In the genomic region with DNA sequence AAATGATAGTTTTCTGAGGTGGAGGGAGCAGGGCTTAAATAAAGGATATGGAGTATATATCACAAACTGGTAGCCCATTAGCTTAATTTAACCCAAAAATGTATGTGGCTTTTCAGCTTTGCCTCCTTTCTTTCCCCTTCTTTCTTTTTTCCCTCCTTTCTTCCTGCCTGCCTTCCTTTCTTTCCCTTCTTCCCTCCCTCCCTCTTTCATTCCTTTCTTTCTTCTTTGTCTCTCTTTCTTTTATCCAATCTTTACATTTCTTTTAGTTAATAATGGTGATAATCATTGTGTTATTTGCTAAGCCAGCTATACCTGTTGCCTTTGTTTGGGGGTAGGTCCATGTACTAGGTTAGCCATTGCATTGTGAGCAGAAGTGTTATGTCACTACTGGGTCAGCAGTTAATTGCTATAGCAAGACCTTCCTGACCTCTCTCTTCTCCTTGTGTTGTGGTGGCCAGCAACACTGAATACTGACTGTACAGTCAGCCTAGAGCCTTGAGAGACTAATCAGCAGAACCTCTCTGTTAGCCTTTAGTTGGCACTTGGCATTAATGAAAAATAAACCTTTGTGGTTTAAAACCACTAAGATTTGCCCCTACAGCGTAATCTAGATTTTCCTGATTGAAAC, we compare ENCODE assay signal across 18 cellular contexts. TPM values are rescaled to one million over a fixed set of nuclear protein-coding genes. Genes with fewer than 3 reads are reported as not detected.
DNase-seq lines count a peak whose midpoint lies in the region; ATAC-seq and TF ChIP-seq lines count a peak whose summit lies in the region.
"Had no signal": no experiment of that assay in that cellular context is flagged by ENCODE, and none has a peak within 500 bp of the region (broad histone marks: within the 10 kb centered on the region; RNA-seq: fewer than 3 reads in every experiment).

No MANE protein-coding gene starts in this region.

- peaks cover 74% of the 10 kb centered on the region for H3K79me2 ChIP-seq in osteoblast (ENCODE audit: insufficient read depth, low read length)

- H3K27me3 ChIP-seq in heart left ventricle = no peaks in the 10 kb centered on the region
- no peaks in the 10 kb centered on the region for H3K27me3 ChIP-seq in osteoblast (ENCODE audit: insufficient read depth, low read length)
- H3K27me3 ChIP-seq: neutrophil had no signal

- no peak overlapping the region for H3K4me3 ChIP-seq in heart left ventricle
- H3K4me3 ChIP-seq in osteoblast (ENCODE audit: insufficient read depth, low read length) = no peak overlapping the region
- H3K4me3 ChIP-seq: coronary artery, PC-9 had no signal

- H3K27me3 Mint-ChIP-seq in activated T-helper 2 cell treated with anti-CD3 and anti-CD28 coated beads, Interferon-gamma antibody, Interleukin-2, Interleukin-4, amounts not matched to agents 10 μg/mL and 5 μg/mL and 100 μg/mL, durations not matched to agents 14 hours and 24 hours and 36 hours (ENCODE audit: low read depth) = no peaks in the 10 kb centered on the region
- H3K27me3 Mint-ChIP-seq: activated CD8-positive, alpha-beta T cell treated with anti-CD3 and anti-CD28 coated beads for 36 hours; B cell had no signal

- H3K36me3 ChIP-seq in heart left ventricle (peaks cover 0 to 35% (median 30%) of the 10 kb centered on the region in 9 donors), osteoblast (ENCODE audit: insufficient read depth, low read length) (peaks cover 23% of the 10 kb centered on the region)
- H3K36me3 ChIP-seq: neutrophil had no signal

- intact Hi-C loops in heart left ventricle (cut with DNase I) = loop anchor here in 6 of 10 donors (10.0 kb wide), 7 partner anchors 128 to 602 kb away; a partner anchor contains a TSS
- intact Hi-C loops in activated T-helper 2 cell treated with anti-CD3 and anti-CD28 coated beads, Interferon-gamma antibody, Interleukin-2, Interleukin-4, amounts not matched to agents 10 μg/mL and 5 μg/mL and 100 μg/mL, durations not matched to agents 14 hours and 24 hours and 36 hours (cut with micrococcal nuclease) = no loop called here

- H3K4me3 Mint-ChIP-seq in activated T-helper 2 cell treated with anti-CD3 and anti-CD28 coated beads, Interferon-gamma antibody, Interleukin-2, Interleukin-4, amounts not matched to agents 10 μg/mL and 5 μg/mL and 100 μg/mL, durations not matched to agents 14 hours and 24 hours and 36 hours (ENCODE audit: low read depth) = no peak overlapping the region
- H3K4me3 Mint-ChIP-seq: activated CD8-positive, alpha-beta T cell treated with anti-CD3 and anti-CD28 coated beads for 36 hours; B cell had no signal

- peak overlapping the region; percentile 58 for H3K4me2 ChIP-seq in osteoblast (ENCODE audit: insufficient read depth, low read length)
- H3K4me2 ChIP-seq: PC-9 had no signal

- peak; percentile 55 to 66 (median 60) for ATAC-seq in heart left ventricle
- ATAC-seq: activated CD8-positive, alpha-beta T cell treated with anti-CD3 and anti-CD28 coated beads for 36 hours had no signal

- TF ChIP-seq CTCF in heart left ventricle (IDR thresholded peaks at IDR 0.05) = no peak
- no peak for TF ChIP-seq CTCF in osteoblast (IDR thresholded peaks at IDR 0.05; ENCODE audit: extremely low read depth, low read depth, low read length)

- peaks cover 7% of the 10 kb centered on the region for H3K4me1 Mint-ChIP-seq in activated T-helper 2 cell treated with anti-CD3 and anti-CD28 coated beads, Interferon-gamma antibody, Interleukin-2, Interleukin-4, amounts not matched to agents 10 μg/mL and 5 μg/mL and 100 μg/mL, durations not matched to agents 14 hours and 24 hours and 36 hours (ENCODE audit: low read depth)

- 92 to 99% (median 94%) methylated on average over 1 of the region's 1 CpG for WGBS in heart left ventricle, 4 donors

- H3K4me1 ChIP-seq in heart left ventricle (peaks cover 0 to 43% (median 30%) of the 10 kb centered on the region in 12 donors), osteoblast (ENCODE audit: insufficient read depth, low read length) (peaks cover 38% of the 10 kb centered on the region)

- H3K9me3 Mint-ChIP-seq in activated T-helper 2 cell treated with anti-CD3 and anti-CD28 coated beads, Interferon-gamma antibody, Interleukin-2, Interleukin-4, amounts not matched to agents 10 μg/mL and 5 μg/mL and 100 μg/mL, durations not matched to agents 14 hours and 24 hours and 36 hours = no peaks in the 10 kb centered on the region
- H3K9me3 Mint-ChIP-seq: activated CD8-positive, alpha-beta T cell treated with anti-CD3 and anti-CD28 coated beads for 36 hours had no signal

- H4K20me1 ChIP-seq in osteoblast (ENCODE audit: insufficient read depth, low read length) = no peaks in the 10 kb centered on the region

- H2AFZ ChIP-seq in osteoblast (ENCODE audit: low read length) = no peak overlapping the region
- H2AFZ ChIP-seq: PC-9 had no signal

- H3K9me3 ChIP-seq in heart left ventricle (no peaks in the 10 kb centered on the region), osteoblast (ENCODE audit: low read depth, low read length) (no peaks in the 10 kb centered on the region)
- H3K9me3 ChIP-seq: neutrophil had no signal

- peak; percentile 41 for DNase-seq in HCEC 1CT
- DNase-seq in amniotic epithelial cell (ENCODE audit: low read depth) = peak; percentile 26
- no peak for DNase-seq in heart left ventricle
- DNase-seq in osteoblast (ENCODE audit: insufficient read length, low spot score, missing footprints) = no peak
- DNase-seq in NCI-H187 treated with DMSO at 0.1 percent for 48 hours (lab: John Stamatoyannopoulos, UW) = no peak
- no peak for DNase-seq in activated T-helper 2 cell treated with anti-CD3 and anti-CD28 coated beads, Interferon-gamma antibody, Interleukin-2, Interleukin-4, amounts not matched to agents 10 μg/mL and 5 μg/mL and 100 μg/mL, durations not matched to agents 14 hours and 24 hours and 36 hours (ENCODE audit: low spot score)
- no peak for DNase-seq in GDM1 (lab: John Stamatoyannopoulos, UW)
- DNase-seq in effector CD4-positive, alpha-beta T cell = no peak
- DNase-seq: activated CD8-positive, alpha-beta T cell treated with anti-CD3 and anti-CD28 coated beads for 36 hours; glutamatergic neuron; midbrain; NCI-H2081; NCI-H526; PC-9; stimulated activated CD4-positive, alpha-beta T cell treated with anti-CD3 and anti-CD28 coated beads, Interleukin-4, amount 100 ng/mL, for 4 hours had no signal

- H3K27ac ChIP-seq in heart left ventricle = peak overlapping the region; percentile 6 to 69 (median 60)
- peak overlapping the region; percentile 90 for H3K27ac ChIP-seq in osteoblast (ENCODE audit: low read depth, low read length)
- H3K27ac ChIP-seq: coronary artery, neutrophil, PC-9 had no signal

- no peak for TF ChIP-seq POLR2A in heart left ventricle (IDR thresholded peaks at IDR 0.05)

- no peak overlapping the region for H3K27ac Mint-ChIP-seq in activated T-helper 2 cell treated with anti-CD3 and anti-CD28 coated beads, Interferon-gamma antibody, Interleukin-2, Interleukin-4, amounts not matched to agents 10 μg/mL and 5 μg/mL and 100 μg/mL, durations not matched to agents 14 hours and 24 hours and 36 hours
- H3K27ac Mint-ChIP-seq: activated CD8-positive, alpha-beta T cell treated with anti-CD3 and anti-CD28 coated beads for 36 hours; B cell had no signal

- H3K36me3 Mint-ChIP-seq in activated T-helper 2 cell treated with anti-CD3 and anti-CD28 coated beads, Interferon-gamma antibody, Interleukin-2, Interleukin-4, amounts not matched to agents 10 μg/mL and 5 μg/mL and 100 μg/mL, durations not matched to agents 14 hours and 24 hours and 36 hours (ENCODE audit: low read depth) = peaks cover 46% of the 10 kb centered on the region

RNA-seq across cellular contexts. Expression of a gene that starts 5.1 kb away (rescaled TPM):
- total RNA-seq in heart left ventricle (10 to 100 TPM in 2 of 9 donors, 1 to 10 TPM in 7; 4.7 to 15.5 (median 7.6) TPM), osteoblast (16.3 and 16.5 TPM in 2 replicates)
- 1 to 10 TPM; 5.0 to 7.3 TPM for polyA plus RNA-seq in heart left ventricle
- total RNA-seq in activated T-helper 2 cell treated with anti-CD3 and anti-CD28 coated beads, Interferon-gamma antibody, Interleukin-2, Interleukin-4, amounts not matched to agents 10 μg/mL and 5 μg/mL and 100 μg/mL, durations not matched to agents 14 hours and 24 hours and 36 hours = 10.1 and 12.3 TPM in 2 replicates

Comparison
In these comparisons a context has a peak if more than half of its experiments do, and no peak if none do; other contexts are left out.
1. DNase-seq: peak in HCEC 1CT (single experiment) and amniotic epithelial cell (single experiment); none in heart left ventricle (0 of 5), osteoblast (single experiment), NCI-H187 treated with DMSO at 0.1 percent for 48 hours (single experiment), activated T-helper 2 cell treated with anti-CD3 and anti-CD28 coated beads, Interferon-gamma antibody, Interleukin-2, Interleukin-4, amounts not matched to agents 10 μg/mL and 5 μg/mL and 100 μg/mL, durations not matched to agents 14 hours and 24 hours and 36 hours (single experiment), GDM1 (single experiment) and effector CD4-positive, alpha-beta T cell (single experiment).